Comparison of ENCODE assay signal across 8 cellular contexts in the genomic region with DNA sequence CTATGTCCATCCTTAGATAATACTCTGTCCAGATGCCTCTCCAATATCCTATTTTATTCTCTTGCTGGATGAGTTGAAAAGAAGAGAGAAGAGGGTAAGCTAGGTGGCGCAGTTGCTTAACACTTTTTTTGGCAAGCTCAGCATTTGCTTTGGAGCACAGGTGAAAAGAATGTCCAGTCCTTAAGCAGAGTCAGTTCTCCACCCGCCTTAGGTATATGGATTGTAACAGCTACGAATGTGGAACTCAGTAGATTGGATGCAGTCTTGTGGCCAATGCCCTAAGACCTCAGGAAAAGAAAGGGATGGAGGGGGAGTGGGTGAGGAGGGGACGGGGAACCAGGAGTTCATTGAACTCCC.
DNase-seq lines count a peak whose midpoint lies in the region; ATAC-seq and TF ChIP-seq lines count a peak whose summit lies in the region.

No MANE protein-coding gene starts in this region.

- H3K36me3 ChIP-seq in CD8-positive, alpha-beta T cell (ENCODE audit: insufficient read depth, low read length): no peaks in the 10 kb centered on the region
- H3K36me3 ChIP-seq in neural cell (ENCODE audit: insufficient read depth, low read length): no peaks in the 10 kb centered on the region

- peaks cover 44% of the 10 kb centered on the region for H3K27me3 Mint-ChIP-seq in CD8-positive, alpha-beta T cell (ENCODE audit: low read depth)
- peaks cover 58% of the 10 kb centered on the region for H3K27me3 Mint-ChIP-seq in activated T-cell treated with anti-CD3 and anti-CD28 coated beads, Interleukin-2, amount 50 U/mL, for 72 hours (ENCODE audit: low read depth)

- peak; percentile 48 for ATAC-seq in CD8-positive, alpha-beta T cell
- ATAC-seq in GM19351 (IDR thresholded peaks at IDR 0.05; ENCODE audit: unreplicated experiment) (peak; percentile 70), foreskin keratinocyte (peak; percentile 66)
- peak; percentile 65 to 67 for ATAC-seq in activated T-cell treated with anti-CD3 and anti-CD28 coated beads, Interleukin-2, amount 50 U/mL, for 72 hours (replicated peaks in 1 of 2)

- no peak overlapping the region for H3K27ac Mint-ChIP-seq in CD8-positive, alpha-beta T cell
- no peak overlapping the region for H3K27ac Mint-ChIP-seq in activated T-cell treated with anti-CD3 and anti-CD28 coated beads, Interleukin-2, amount 50 U/mL, for 72 hours

- intact Hi-C loops in CD8-positive, alpha-beta T cell (cut with DNase I, micrococcal nuclease): loop anchor here (1.0 to 2.0 kb wide), 4 partner anchors 114 to 582 kb away; partner anchors contain the start of gene RELL1 (in 1 of the 2)

- H3K9me2 ChIP-seq in neural cell (ENCODE audit: insufficient read depth, low read length): no peaks in the 10 kb centered on the region

- peaks cover 16% of the 10 kb centered on the region for H3K4me1 Mint-ChIP-seq in CD8-positive, alpha-beta T cell (ENCODE audit: low read depth)
- peaks cover 9% of the 10 kb centered on the region for H3K4me1 Mint-ChIP-seq in activated T-cell treated with anti-CD3 and anti-CD28 coated beads, Interleukin-2, amount 50 U/mL, for 72 hours (ENCODE audit: low read depth)

- H3F3A ChIP-seq in neural cell (ENCODE audit: insufficient read depth, low read length, poor library complexity, severe bottlenecking): no peaks in the 10 kb centered on the region

- peak overlapping the region; percentile 49 for H3K4me3 ChIP-seq in CD8-positive, alpha-beta T cell (ENCODE audit: low read depth, low read length)
- H3K4me3 ChIP-seq in HL-60 (replicated peaks; ENCODE audit: insufficient read depth, low read length) (peak overlapping the region; percentile 61), neural cell (ENCODE audit: low read length) (peak overlapping the region; percentile 78)

- peak overlapping the region; percentile 82 for H3K4me3 Mint-ChIP-seq in CD8-positive, alpha-beta T cell
- peak overlapping the region; percentile 72 to 78 for H3K4me3 Mint-ChIP-seq in activated T-cell treated with anti-CD3 and anti-CD28 coated beads, Interleukin-2, amount 50 U/mL, for 72 hours

- no peaks in the 10 kb centered on the region for H3K36me3 Mint-ChIP-seq in CD8-positive, alpha-beta T cell
- no peaks in the 10 kb centered on the region for H3K36me3 Mint-ChIP-seq in activated T-cell treated with anti-CD3 and anti-CD28 coated beads, Interleukin-2, amount 50 U/mL, for 72 hours (ENCODE audit: insufficient read depth in 2 of 2)

- H3K27me3 ChIP-seq in CD8-positive, alpha-beta T cell (ENCODE audit: insufficient read depth, low read length): no peaks in the 10 kb centered on the region
- H3K27me3 ChIP-seq in HL-60 (ENCODE audit: insufficient read depth, poor library complexity, severe bottlenecking) (peaks cover 23% of the 10 kb centered on the region), foreskin keratinocyte (peaks cover 70% of the 10 kb centered on the region), neural cell (ENCODE audit: insufficient read depth, low read depth, low read length) (peaks cover 25% of the 10 kb centered on the region)

- no peaks in the 10 kb centered on the region for H3K9me3 Mint-ChIP-seq in CD8-positive, alpha-beta T cell
- no peaks in the 10 kb centered on the region for H3K9me3 Mint-ChIP-seq in activated T-cell treated with anti-CD3 and anti-CD28 coated beads, Interleukin-2, amount 50 U/mL, for 72 hours

- POLR2A ChIA-PET in CD8-positive, alpha-beta T cell (lab: Charles Lee): no interaction called here

- DNase-seq in CD8-positive, alpha-beta T cell: peak in 3 of 7 experiments; percentile 2 to 28 (median 25)
- peak in 1 of 2 experiments; percentile 70 for DNase-seq in HL-60 (ENCODE audit: low read depth in 1 of 2, low spot score in 1 of 2)
- DNase-seq in NCI-H748 (lab: John Stamatoyannopoulos, UW; ENCODE audit: unreplicated experiment): peak; percentile 87
- DNase-seq in activated T-cell treated with anti-CD3 and anti-CD28 coated beads, Interleukin-2, amount 50 U/mL, for 72 hours: peak; percentile 50 to 55
- peak in 1 of 2 donors; percentile 73 for DNase-seq in foreskin keratinocyte
- no peak for DNase-seq in cortex of kidney (lab: John Stamatoyannopoulos, UW)

- CTCF ChIA-PET in CD8-positive, alpha-beta T cell (lab: Charles Lee): interaction anchor here (0.7 to 4.4 kb wide), 9 partner anchors 9 to 353 kb away, joined by 3 to 35 read pairs (median 3); no protein-coding TSS in a partner anchor

- no peaks in the 10 kb centered on the region for H3K9me3 ChIP-seq in CD8-positive, alpha-beta T cell (ENCODE audit: low read length)
- no peaks in the 10 kb centered on the region for H3K9me3 ChIP-seq in neural cell (ENCODE audit: low read length)

- H3K79me2 ChIP-seq in neural cell (replicated peaks; ENCODE audit: insufficient read depth, low read length): no peaks in the 10 kb centered on the region

- H3K4me1 ChIP-seq in CD8-positive, alpha-beta T cell (ENCODE audit: insufficient read depth, low read length): peaks cover 6% of the 10 kb centered on the region
- peaks cover 5% of the 10 kb centered on the region for H3K4me1 ChIP-seq in foreskin keratinocyte

- no peaks in the 10 kb centered on the region for H4K20me1 ChIP-seq in neural cell (ENCODE audit: insufficient read depth)

- no peak for TF ChIP-seq EP300 in neural cell (conservative IDR thresholded peaks at IDR 0.05; ENCODE audit: poor library complexity, severe bottlenecking)

- no peak overlapping the region for H2AFZ ChIP-seq in neural cell (ENCODE audit: low read depth, low read length)

- H3K4me2 ChIP-seq in neural cell (ENCODE audit: low read length): peak overlapping the region; percentile 35

- no peak overlapping the region for H3K27ac ChIP-seq in CD8-positive, alpha-beta T cell (ENCODE audit: low read depth, low read length)
- H3K27ac ChIP-seq in HL-60 (replicated peaks): no peak overlapping the region
- no peak overlapping the region for H3K27ac ChIP-seq in foreskin keratinocyte
- no peak overlapping the region for H3K27ac ChIP-seq in neural cell (ENCODE audit: low read length)

- peak; percentile 71 for TF ChIP-seq RAD21 in neural cell (conservative IDR thresholded peaks at IDR 0.05)

- H3K9ac ChIP-seq in neural cell (ENCODE audit: low read length): no peak overlapping the region

- peak; percentile 32 for TF ChIP-seq CTCF in CD8-positive, alpha-beta T cell (IDR thresholded peaks at IDR 0.05)
- TF ChIP-seq CTCF in HL-60 (IDR thresholded peaks at IDR 0.05; ENCODE audit: insufficient read depth, low read length) (peak; percentile 55), foreskin keratinocyte (conservative IDR thresholded peaks at IDR 0.05) (peak; percentile 82), neural cell (IDR thresholded peaks at IDR 0.05; ENCODE audit: poor library complexity, severe bottlenecking) (peak; percentile 74)

TF ChIP-seq in neural cell, 6 proteins besides CTCF, POLR2A, EP300 and RAD21:
- TF ChIP-seq REST (IDR thresholded peaks at IDR 0.05; ENCODE audit: borderline replicate concordance) (no peak), SMC3 (conservative IDR thresholded peaks at IDR 0.05; ENCODE audit: poor library complexity) (peak; percentile 71)

Comparison
In these comparisons a context has a peak if more than half of its experiments do, and no peak if none do; other contexts are left out.
1. CTCF ChIP-seq: peak in every context shown above with its lines; median percentile 82 in foreskin keratinocyte; 74 in neural cell; 55 in HL-60; 32 in CD8-positive, alpha-beta T cell.